In genomic region chr22:28582806-28583205, GRCh38 we compare ENCODE assay signal across 1 cellular context.
TF ChIP-seq lines count a peak whose summit lies in the region.

No MANE protein-coding gene starts in this region.

TF ChIP-seq in GM23338, 12 proteins besides CTCF, POLR2A, EP300 and RAD21 (continued from another document):
- TF ChIP-seq REST (IDR thresholded peaks at IDR 0.05; ENCODE audit: unreplicated experiment) (no peak), EZH2 (IDR thresholded peaks at IDR 0.05; ENCODE audit: low read depth, unreplicated experiment) (no peak), JUNB (IDR thresholded peaks at IDR 0.05; ENCODE audit: unreplicated experiment) (no peak), POLR2AphosphoS5 (IDR thresholded peaks at IDR 0.05; ENCODE audit: low read depth) (no peak), ZNF331 (CRISPR knock-in tag; IDR thresholded peaks at IDR 0.05; ENCODE audit: low read depth) (no peak), NANOG (IDR thresholded peaks at IDR 0.05; ENCODE audit: borderline replicate concordance) (no peak)
